ENCODE assay signal across 13 cellular contexts in the genomic region with DNA sequence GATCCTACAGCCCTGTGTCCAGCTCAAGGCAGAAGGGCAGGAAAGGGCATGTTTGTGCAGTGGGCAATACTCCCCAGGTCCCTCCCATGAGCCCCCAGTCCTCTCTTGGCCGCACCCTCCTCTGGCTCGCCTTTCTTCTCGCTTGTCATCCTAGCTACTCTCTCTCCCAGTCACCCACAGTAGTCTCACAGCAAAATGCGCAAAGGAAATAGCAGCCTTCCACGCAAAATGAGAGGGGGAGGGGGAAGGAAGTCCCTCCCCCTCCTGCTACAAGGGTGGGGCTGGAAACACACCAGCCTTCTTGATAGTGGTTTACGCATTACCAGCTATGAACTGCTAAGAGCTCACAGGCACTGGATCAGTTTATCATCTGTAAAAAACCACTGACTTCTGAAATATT.
A peak's percentile ranks its signal among the peaks of the same experiment; 100 is the strongest.
DNase-seq lines count a peak whose midpoint lies in the region; ATAC-seq and TF ChIP-seq lines count a peak whose summit lies in the region.
"Had no signal": no experiment of that assay in that cellular context is flagged by ENCODE, and none has a peak within 500 bp of the region (broad histone marks: within the 10 kb centered on the region; RNA-seq: fewer than 3 reads in every experiment).

No MANE protein-coding gene starts in this region.

- TF ChIP-seq CTCF in fibroblast of villous mesenchyme (IDR thresholded peaks at IDR 0.05; ENCODE audit: insufficient read depth, low read depth, low read length) = no peak
- TF ChIP-seq CTCF in uterus (IDR thresholded peaks at IDR 0.05) = no peak
- no peak for TF ChIP-seq CTCF in thyroid gland (IDR thresholded peaks at IDR 0.05)

- H3K27me3 Mint-ChIP-seq in naive thymus-derived CD4-positive, alpha-beta T cell = peaks cover 0 to 4% (median 4%) of the 10 kb centered on the region in 5 donors

- WGBS in thyroid gland, 2 donors = 75 to 80% methylated on average over 6 of the region's 6 CpGs

- peak overlapping the region in 7 of 10 donors; percentile 2 to 63 (median 48) for H3K4me3 Mint-ChIP-seq in naive thymus-derived CD4-positive, alpha-beta T cell

- H3K27ac ChIP-seq in naive thymus-derived CD4-positive, alpha-beta T cell (ENCODE audit: low read depth, low read length) = no peak overlapping the region
- H3K27ac ChIP-seq in uterus (peak overlapping the region; percentile 18 to 61), thyroid gland (no peak overlapping the region)
- H3K27ac ChIP-seq: hepatocyte, parathyroid adenoma had no signal

- H3K4me1 Mint-ChIP-seq in naive thymus-derived CD4-positive, alpha-beta T cell = peaks cover 2 to 14% (median 10%) of the 10 kb centered on the region in 7 donors

- POLR2A ChIA-PET in naive thymus-derived CD4-positive, alpha-beta T cell (lab: Charles Lee) = no interaction called here

- H3K4me3 ChIP-seq in fibroblast of villous mesenchyme (ENCODE audit: low read depth, low read length) (no peak overlapping the region), uterus (no peak overlapping the region), thyroid gland (replicated peaks in 1 of 3) (no peak overlapping the region)
- no peak overlapping the region for H3K4me3 ChIP-seq in naive thymus-derived CD4-positive, alpha-beta T cell (ENCODE audit: low read length)
- H3K4me3 ChIP-seq: hepatocyte had no signal

- DNase-seq in stimulated activated CD4-positive, alpha-beta T cell treated with anti-CD3 and anti-CD28 coated beads, Interleukin-4, amount 100 ng/mL, for 24 hours = peak; percentile 3
- no peak for DNase-seq in stimulated activated CD4-positive, alpha-beta T cell treated with anti-CD3 and anti-CD28 coated beads, Interleukin-4, amount 100 ng/mL, for 1 hour
- peak; percentile 15 for DNase-seq in fibroblast of villous mesenchyme (ENCODE audit: low read depth)
- DNase-seq in naive thymus-derived CD4-positive, alpha-beta T cell = peak in 7 of 9 donors; percentile 16 to 54 (median 34)
- peak; percentile 12 to 22 for DNase-seq in uterus
- DNase-seq in NCI-H146 treated with DMSO at 0.1 percent for 48 hours (lab: John Stamatoyannopoulos, UW; ENCODE audit: unreplicated experiment) = no peak
- no peak for DNase-seq in thyroid gland
- no peak for DNase-seq in HUDEP-2 (lab: John Stamatoyannopoulos, UW; ENCODE audit: unreplicated experiment in 76 of 76)
- DNase-seq: Caco-2, NCI-H1417, NCI-H2227 treated with DMSO at 0.1 percent for 48 hours had no signal

- peak overlapping the region in 5 of 9 donors; percentile 3 to 71 (median 19) for H3K27ac Mint-ChIP-seq in naive thymus-derived CD4-positive, alpha-beta T cell

- H3K27me3 ChIP-seq in naive thymus-derived CD4-positive, alpha-beta T cell (ENCODE audit: control insufficient read depth in 2 of 2, insufficient read depth in 2 of 2, low read length in 2 of 2) = no peaks in the 10 kb centered on the region
- no peaks in the 10 kb centered on the region for H3K27me3 ChIP-seq in uterus
- H3K27me3 ChIP-seq in thyroid gland = no peaks in the 10 kb centered on the region
- H3K27me3 ChIP-seq: hepatocyte had no signal

- H3K9me3 ChIP-seq in naive thymus-derived CD4-positive, alpha-beta T cell (ENCODE audit: control insufficient read depth in 2 of 3, low read length in 3 of 3) = no peaks in the 10 kb centered on the region
- H3K9me3 ChIP-seq in uterus = no peaks in the 10 kb centered on the region
- H3K9me3 ChIP-seq in thyroid gland = no peaks in the 10 kb centered on the region
- H3K9me3 ChIP-seq: Caco-2 had no signal

- H3K36me3 Mint-ChIP-seq in naive thymus-derived CD4-positive, alpha-beta T cell = no peaks in the 10 kb centered on the region

- ATAC-seq in naive thymus-derived CD4-positive, alpha-beta T cell = peak; percentile 62

- H3K36me3 ChIP-seq in naive thymus-derived CD4-positive, alpha-beta T cell (ENCODE audit: control insufficient read depth in 2 of 3, insufficient read depth in 3 of 3, low read length in 3 of 3) = no peaks in the 10 kb centered on the region
- no peaks in the 10 kb centered on the region for H3K36me3 ChIP-seq in uterus
- no peaks in the 10 kb centered on the region for H3K36me3 ChIP-seq in thyroid gland

- intact Hi-C loops in naive thymus-derived CD4-positive, alpha-beta T cell (cut with micrococcal nuclease) = no loop called here
- intact Hi-C loops in uterus (cut with DNase I; ENCODE audit: low total_unique reads) (no loop called here), thyroid gland (cut with DNase I) (no loop called here)

- CTCF ChIA-PET in naive thymus-derived CD4-positive, alpha-beta T cell (lab: Charles Lee) = no interaction called here

- TF ChIP-seq POLR2A in uterus (IDR thresholded peaks at IDR 0.05) = no peak
- no peak for TF ChIP-seq POLR2A in thyroid gland (IDR thresholded peaks at IDR 0.05)

- no peaks in the 10 kb centered on the region for H3K9me3 Mint-ChIP-seq in naive thymus-derived CD4-positive, alpha-beta T cell

- H3K4me1 ChIP-seq in naive thymus-derived CD4-positive, alpha-beta T cell (ENCODE audit: control insufficient read depth in 2 of 2, insufficient read depth in 2 of 2, low read length in 2 of 2) = no peaks in the 10 kb centered on the region
- H3K4me1 ChIP-seq in uterus (no peaks in the 10 kb centered on the region), thyroid gland (no peaks in the 10 kb centered on the region)
- H3K4me1 ChIP-seq: Caco-2, parathyroid adenoma had no signal

Comparison
In these comparisons a context has a peak if more than half of its experiments do, and no peak if none do; other contexts are left out.
1. DNase-seq: peak in stimulated activated CD4-positive, alpha-beta T cell treated with anti-CD3 and anti-CD28 coated beads, Interleukin-4, amount 100 ng/mL, for 24 hours (single experiment), fibroblast of villous mesenchyme (single experiment), naive thymus-derived CD4-positive, alpha-beta T cell (7 of 9) and uterus (2 of 2); none in stimulated activated CD4-positive, alpha-beta T cell treated with anti-CD3 and anti-CD28 coated beads, Interleukin-4, amount 100 ng/mL, for 1 hour (single experiment), NCI-H146 treated with DMSO at 0.1 percent for 48 hours (single experiment), thyroid gland (0 of 2) and HUDEP-2 (0 of 76).
2. H3K27ac ChIP-seq: peak in uterus (2 of 2); none in naive thymus-derived CD4-positive, alpha-beta T cell (single experiment) and thyroid gland (0 of 3).